10 cellular contexts compared by ENCODE assay signal in genomic region chr2:42905341-42906114, GRCh38.
A peak's percentile ranks its signal among the peaks of the same experiment; 100 is the strongest.
DNase-seq lines count a peak whose midpoint lies in the region; FAIRE-seq and TF ChIP-seq lines count a peak whose summit lies in the region.
"Had no signal": no experiment of that assay in that cellular context is flagged by ENCODE, and none has a peak within 500 bp of the region (broad histone marks: within the 10 kb centered on the region; RNA-seq: fewer than 3 reads in every experiment).

No MANE protein-coding gene starts in this region.

- peak overlapping the region; percentile 81 for H2AFZ ChIP-seq in mammary epithelial cell (ENCODE audit: low read depth, low read length)

- H3K4me3 ChIP-seq in HFF-Myc (replicated peaks; ENCODE audit: low read depth, low read length) (no peak overlapping the region), mammary epithelial cell (replicated peaks in 1 of 3; ENCODE audit: insufficient read depth in 1 of 3, low read depth in 2 of 3, low read length in 3 of 3) (no peak overlapping the region), kidney epithelial cell (ENCODE audit: low read depth, low read length) (no peak overlapping the region), subcutaneous abdominal adipose tissue (ENCODE audit: low read depth in 1 of 5, low read length in 5 of 5) (peak overlapping the region; percentile 33 to 51 (median 48)), small intestine (ENCODE audit: low read depth in 1 of 2, low read length in 2 of 2) (no peak overlapping the region), MG63 (no peak overlapping the region)

- no peak overlapping the region for H3K9ac ChIP-seq in mammary epithelial cell (ENCODE audit: insufficient read depth, low read length)
- H3K9ac ChIP-seq in subcutaneous abdominal adipose tissue (ENCODE audit: low read length in 5 of 5) = peak overlapping the region in 4 of 5 donors; percentile 49 to 68 (median 62)

- no peaks in the 10 kb centered on the region for H4K20me1 ChIP-seq in mammary epithelial cell (ENCODE audit: insufficient read depth, low read length)

- H3K36me3 ChIP-seq in mammary epithelial cell (ENCODE audit: insufficient read depth, low read length) = no peaks in the 10 kb centered on the region
- no peaks in the 10 kb centered on the region for H3K36me3 ChIP-seq in kidney epithelial cell (ENCODE audit: control insufficient read depth, insufficient read depth, low read length)
- H3K36me3 ChIP-seq in subcutaneous abdominal adipose tissue (ENCODE audit: control insufficient read depth in 5 of 5, insufficient read depth in 5 of 5, low read length in 5 of 5) = no peaks in the 10 kb centered on the region
- no peaks in the 10 kb centered on the region for H3K36me3 ChIP-seq in small intestine (ENCODE audit: control insufficient read depth in 2 of 2, insufficient read depth in 2 of 2, low read length in 2 of 2)
- no peaks in the 10 kb centered on the region for H3K36me3 ChIP-seq in MG63

- dilution Hi-C loops in mammary epithelial cell (cut with HindIII; ENCODE audit: low sequenced_read_pairs) = no loop called here

- H3K4me3 Mint-ChIP-seq in activated T-cell treated with anti-CD3 and anti-CD28 coated beads, Interleukin-2, amount 50 U/mL, for 24 hours = no peak overlapping the region
- H3K4me3 Mint-ChIP-seq: activated naive CD4-positive, alpha-beta T cell treated with anti-CD3 and anti-CD28 coated beads, Interleukin-2, amount 50 U/mL, for 24 hours had no signal

- no peaks in the 10 kb centered on the region for H3K4me1 Mint-ChIP-seq in activated T-cell treated with anti-CD3 and anti-CD28 coated beads, Interleukin-2, amount 50 U/mL, for 24 hours (ENCODE audit: low read depth)
- H3K4me1 Mint-ChIP-seq: activated naive CD4-positive, alpha-beta T cell treated with anti-CD3 and anti-CD28 coated beads, Interleukin-2, amount 50 U/mL, for 24 hours had no signal

- H3K36me3 Mint-ChIP-seq in activated T-cell treated with anti-CD3 and anti-CD28 coated beads, Interleukin-2, amount 50 U/mL, for 24 hours (ENCODE audit: low read depth) = no peaks in the 10 kb centered on the region
- H3K36me3 Mint-ChIP-seq: activated naive CD4-positive, alpha-beta T cell treated with anti-CD3 and anti-CD28 coated beads, Interleukin-2, amount 50 U/mL, for 24 hours had no signal

- no TSS peak for BruUV-seq in mammary epithelial cell (replicated peaks; lab: Mats Ljungman, UMichigan)

- H3K27ac ChIP-seq in mammary epithelial cell (ENCODE audit: insufficient read depth, low read depth, low read length) (no peak overlapping the region), subcutaneous abdominal adipose tissue (ENCODE audit: low read depth, low read length) (peak overlapping the region; percentile 92), small intestine (ENCODE audit: low read depth in 1 of 2, low read length in 1 of 2) (peak overlapping the region in 1 of 2 donors; percentile 87)

- intact Hi-C loops in mammary epithelial cell (cut with micrococcal nuclease) = no loop called here

- in situ Hi-C loops in mammary epithelial cell (cut with MboI; ENCODE audit: low sequenced_read_pairs in 2 of 2) = no loop called here

- DNase-seq in HFF-Myc (ENCODE audit: extremely low read depth, low read depth) = no peak
- DNase-seq in mammary epithelial cell = no peak
- no peak for DNase-seq in kidney epithelial cell (ENCODE audit: low read depth)
- DNase-seq in small intestine = no peak
- DNase-seq in NCI-H510A treated with DMSO at 0.1 percent for 48 hours (lab: John Stamatoyannopoulos, UW) = no peak
- DNase-seq in activated T-cell treated with anti-CD3 and anti-CD28 coated beads, Interleukin-2, amount 50 U/mL, for 24 hours = no peak
- DNase-seq in MG63 = no peak
- DNase-seq: stimulated activated CD4-positive, alpha-beta T cell treated with anti-CD3 and anti-CD28 coated beads, Interleukin-4, amount 100 ng/mL, for 1 hour had no signal

- WGBS in mammary epithelial cell (ENCODE audit: low coverage, missing lambda C conversion rate) = 84% methylated on average over 19 of the region's 25 CpGs
- WGBS in small intestine, 3 donors = 51 to 71% (median 69%) methylated on average over 25 of the region's 25 CpGs

- H3K27me3 ChIP-seq in mammary epithelial cell (ENCODE audit: insufficient read depth, low read length) = no peaks in the 10 kb centered on the region
- no peaks in the 10 kb centered on the region for H3K27me3 ChIP-seq in kidney epithelial cell (ENCODE audit: control insufficient read depth, insufficient read depth, low read length)
- H3K27me3 ChIP-seq in subcutaneous abdominal adipose tissue (ENCODE audit: control insufficient read depth in 5 of 5, insufficient read depth in 4 of 5, low read length in 5 of 5) = peaks cover 0 to 3% (median 0%) of the 10 kb centered on the region in 5 donors
- H3K27me3 ChIP-seq in small intestine (ENCODE audit: control insufficient read depth in 2 of 2, insufficient read depth in 2 of 2, low read length in 2 of 2) = no peaks in the 10 kb centered on the region
- no peaks in the 10 kb centered on the region for H3K27me3 ChIP-seq in MG63

- H3K27me3 Mint-ChIP-seq in activated T-cell treated with anti-CD3 and anti-CD28 coated beads, Interleukin-2, amount 50 U/mL, for 24 hours = peaks cover 14% of the 10 kb centered on the region

- no peaks in the 10 kb centered on the region for H3K9me3 ChIP-seq in mammary epithelial cell (replicated peaks; ENCODE audit: insufficient read depth, low read length)
- no peaks in the 10 kb centered on the region for H3K9me3 ChIP-seq in subcutaneous abdominal adipose tissue (ENCODE audit: control insufficient read depth in 5 of 5, low read length in 5 of 5)
- H3K9me3 ChIP-seq in small intestine (ENCODE audit: control insufficient read depth, low read depth) = no peaks in the 10 kb centered on the region
- no peaks in the 10 kb centered on the region for H3K9me3 ChIP-seq in MG63

- H3K4me1 ChIP-seq in mammary epithelial cell (ENCODE audit: insufficient read depth, low read length) = peaks cover 13% of the 10 kb centered on the region
- peaks cover 33 to 70% (median 68%) of the 10 kb centered on the region in 5 donors for H3K4me1 ChIP-seq in subcutaneous abdominal adipose tissue (ENCODE audit: control insufficient read depth in 5 of 5, insufficient read depth in 5 of 5, low read length in 5 of 5)
- peaks cover 0 to 8% of the 10 kb centered on the region in 2 donors for H3K4me1 ChIP-seq in small intestine (ENCODE audit: control insufficient read depth in 2 of 2, insufficient read depth in 1 of 2, low read depth in 1 of 2, low read length in 1 of 2)

- CTCF ChIA-PET in mammary epithelial cell (lab: Charles Lee; ENCODE audit: low non-redundant PET) = no interaction called here

- H3K79me2 ChIP-seq in mammary epithelial cell (ENCODE audit: insufficient read depth, low read length) = no peaks in the 10 kb centered on the region

- TF ChIP-seq CTCF in HFF-Myc (IDR thresholded peaks at IDR 0.05; ENCODE audit: low read depth, low read length, missing control alignments) = peak; percentile 52
- TF ChIP-seq CTCF in mammary epithelial cell (conservative IDR thresholded peaks at IDR 0.05 in 1 of 2, IDR thresholded peaks at IDR 0.05 in 1 of 2; ENCODE audit: extremely low read depth in 1 of 2, insufficient read depth in 1 of 2, low read depth in 1 of 2, low read length in 2 of 2) = no peak
- TF ChIP-seq CTCF in kidney epithelial cell (IDR thresholded peaks at IDR 0.05; ENCODE audit: insufficient read depth, low read length, poor library complexity, severe bottlenecking) = peak; percentile 30

- H3K27ac Mint-ChIP-seq in activated T-cell treated with anti-CD3 and anti-CD28 coated beads, Interleukin-2, amount 50 U/mL, for 24 hours = no peak overlapping the region
- H3K27ac Mint-ChIP-seq: activated naive CD4-positive, alpha-beta T cell treated with anti-CD3 and anti-CD28 coated beads, Interleukin-2, amount 50 U/mL, for 24 hours had no signal

- no peaks in the 10 kb centered on the region for H3K9me3 Mint-ChIP-seq in activated T-cell treated with anti-CD3 and anti-CD28 coated beads, Interleukin-2, amount 50 U/mL, for 24 hours
- H3K9me3 Mint-ChIP-seq: activated naive CD4-positive, alpha-beta T cell treated with anti-CD3 and anti-CD28 coated beads, Interleukin-2, amount 50 U/mL, for 24 hours had no signal

- no peak for FAIRE-seq in small intestine (lab: Jason Lieb, UNC)

- no peak overlapping the region for H3K4me2 ChIP-seq in mammary epithelial cell (ENCODE audit: insufficient read depth, low read depth, low read length)

Comparison
In these comparisons a context has a peak if more than half of its experiments do, and no peak if none do; other contexts are left out.
1. H3K4me3 ChIP-seq: peak in subcutaneous abdominal adipose tissue (5 of 5); none in HFF-Myc (single experiment), mammary epithelial cell (0 of 3), kidney epithelial cell (single experiment), small intestine (0 of 2) and MG63 (single experiment).
2. CTCF ChIP-seq: peak in HFF-Myc (single experiment) and kidney epithelial cell (single experiment); none in mammary epithelial cell (0 of 2).